ENCODE assay signal across 20 cellular contexts in genomic region chr7:138716889-138717288, GRCh38. TPM values are rescaled to one million over a fixed set of nuclear protein-coding genes. Genes with fewer than 3 reads are reported as not detected.
A peak's percentile ranks its signal among the peaks of the same experiment; 100 is the strongest.
DNase-seq lines count a peak whose midpoint lies in the region; ATAC-seq lines count a peak whose summit lies in the region.
"Had no signal": no experiment of that assay in that cellular context is flagged by ENCODE, and none has a peak within 500 bp of the region (broad histone marks: within the 10 kb centered on the region; RNA-seq: fewer than 3 reads in every experiment).

No MANE protein-coding gene starts in this region.

- no peak overlapping the region for H3K27ac ChIP-seq in CD4-positive, CD25-positive, alpha-beta regulatory T cell (ENCODE audit: insufficient read depth, low read length, poor library complexity, severe bottlenecking)
- no peak overlapping the region for H3K27ac ChIP-seq in naive thymus-derived CD4-positive, alpha-beta T cell (ENCODE audit: low read depth, low read length)

- H3K4me1 Mint-ChIP-seq in activated CD4-positive, alpha-beta T cell treated with anti-CD3 and anti-CD28 coated beads, Interleukin-2, amount 10 ng/mL, durations not matched to agents 24 days and 14 days, result peaks cover 18% of the 10 kb centered on the region
- H3K4me1 Mint-ChIP-seq in CD4-positive, CD25-positive, alpha-beta regulatory T cell, result peaks cover 0 to 12% (median 6%) of the 10 kb centered on the region in 4 donors
- peaks cover 16% of the 10 kb centered on the region for H3K4me1 Mint-ChIP-seq in activated T-helper 17 cell treated with anti-CD3 and anti-CD28 coated beads, Interleukin-2, amount 50 U/mL, for 72 hours
- peaks cover 12 to 32% (median 23%) of the 10 kb centered on the region in 7 donors for H3K4me1 Mint-ChIP-seq in naive thymus-derived CD4-positive, alpha-beta T cell

- CTCF ChIA-PET in naive thymus-derived CD4-positive, alpha-beta T cell (lab: Charles Lee), result interaction anchor here (1.7 kb wide), 1 partner anchor 22 kb away, joined by 8 read pairs; no protein-coding TSS in a partner anchor

- POLR2A ChIA-PET in naive thymus-derived CD4-positive, alpha-beta T cell (lab: Charles Lee), result no interaction called here

- H3K27me3 Mint-ChIP-seq in activated CD4-positive, alpha-beta T cell treated with anti-CD3 and anti-CD28 coated beads, Interleukin-2, amount 10 ng/mL, durations not matched to agents 24 days and 14 days, result peaks cover 23% of the 10 kb centered on the region
- no peaks in the 10 kb centered on the region for H3K27me3 Mint-ChIP-seq in CD4-positive, CD25-positive, alpha-beta regulatory T cell
- H3K27me3 Mint-ChIP-seq in activated T-helper 17 cell treated with anti-CD3 and anti-CD28 coated beads, Interleukin-2, amount 50 U/mL, for 72 hours, result peaks cover 11% of the 10 kb centered on the region
- peaks cover 0 to 29% (median 0%) of the 10 kb centered on the region in 5 donors for H3K27me3 Mint-ChIP-seq in naive thymus-derived CD4-positive, alpha-beta T cell

- no peak overlapping the region for H3K27ac Mint-ChIP-seq in activated CD4-positive, alpha-beta T cell treated with anti-CD3 and anti-CD28 coated beads, Interleukin-2, amount 10 ng/mL, durations not matched to agents 24 days and 14 days
- no peak overlapping the region for H3K27ac Mint-ChIP-seq in CD4-positive, CD25-positive, alpha-beta regulatory T cell
- H3K27ac Mint-ChIP-seq in activated T-helper 17 cell treated with anti-CD3 and anti-CD28 coated beads, Interleukin-2, amount 50 U/mL, for 72 hours, result no peak overlapping the region
- peak overlapping the region in 6 of 9 donors; percentile 60 to 91 (median 80) for H3K27ac Mint-ChIP-seq in naive thymus-derived CD4-positive, alpha-beta T cell

- no peak overlapping the region for H3K4me3 ChIP-seq in CD4-positive, CD25-positive, alpha-beta regulatory T cell (ENCODE audit: low read depth, low read length)
- H3K4me3 ChIP-seq in naive thymus-derived CD4-positive, alpha-beta T cell (ENCODE audit: low read length), result no peak overlapping the region

- H3K9me3 ChIP-seq in CD4-positive, CD25-positive, alpha-beta regulatory T cell (ENCODE audit: control insufficient read depth in 2 of 2, low read length in 2 of 2), result no peaks in the 10 kb centered on the region
- no peaks in the 10 kb centered on the region for H3K9me3 ChIP-seq in naive thymus-derived CD4-positive, alpha-beta T cell (ENCODE audit: control insufficient read depth in 2 of 3, low read length in 3 of 3)

- H3K9me3 Mint-ChIP-seq in activated CD4-positive, alpha-beta T cell treated with anti-CD3 and anti-CD28 coated beads, Interleukin-2, amount 10 ng/mL, durations not matched to agents 24 days and 14 days, result no peaks in the 10 kb centered on the region
- peaks cover 0 to 1% (median 0%) of the 10 kb centered on the region in 7 donors for H3K9me3 Mint-ChIP-seq in CD4-positive, CD25-positive, alpha-beta regulatory T cell
- no peaks in the 10 kb centered on the region for H3K9me3 Mint-ChIP-seq in activated T-helper 17 cell treated with anti-CD3 and anti-CD28 coated beads, Interleukin-2, amount 50 U/mL, for 72 hours
- H3K9me3 Mint-ChIP-seq in naive thymus-derived CD4-positive, alpha-beta T cell, result no peaks in the 10 kb centered on the region

- no peaks in the 10 kb centered on the region for H3K4me1 ChIP-seq in CD4-positive, CD25-positive, alpha-beta regulatory T cell (ENCODE audit: control insufficient read depth, insufficient read depth, low read length, poor library complexity, severe bottlenecking)
- H3K4me1 ChIP-seq in naive thymus-derived CD4-positive, alpha-beta T cell (ENCODE audit: control insufficient read depth in 2 of 2, insufficient read depth in 2 of 2, low read length in 2 of 2), result no peaks in the 10 kb centered on the region

- H3K36me3 ChIP-seq in CD4-positive, CD25-positive, alpha-beta regulatory T cell (ENCODE audit: control insufficient read depth, insufficient read depth, low read length), result no peaks in the 10 kb centered on the region
- no peaks in the 10 kb centered on the region for H3K36me3 ChIP-seq in naive thymus-derived CD4-positive, alpha-beta T cell (ENCODE audit: control insufficient read depth in 2 of 3, insufficient read depth in 3 of 3, low read length in 3 of 3)

- no peaks in the 10 kb centered on the region for H3K27me3 ChIP-seq in CD4-positive, CD25-positive, alpha-beta regulatory T cell (ENCODE audit: control insufficient read depth, insufficient read depth, low read length)
- H3K27me3 ChIP-seq in naive thymus-derived CD4-positive, alpha-beta T cell (ENCODE audit: control insufficient read depth in 2 of 2, insufficient read depth in 2 of 2, low read length in 2 of 2), result no peaks in the 10 kb centered on the region

- no peak for DNase-seq in activated CD4-positive, alpha-beta T cell treated with anti-CD3 and anti-CD28 coated beads, Interleukin-2, amount 10 ng/mL, durations not matched to agents 24 days and 14 days
- DNase-seq in activated CD4-positive, alpha-beta T cell treated with anti-CD3 and anti-CD28 coated beads, Interleukin-2, amount 50 U/mL, for 48 hours, result no peak
- no peak for DNase-seq in CD4-positive, CD25-positive, alpha-beta regulatory T cell
- no peak for DNase-seq in naive thymus-derived CD4-positive, alpha-beta T cell
- DNase-seq in NCI-H524 (lab: John Stamatoyannopoulos, UW), result no peak
- no peak for DNase-seq in SHP77 (lab: John Stamatoyannopoulos, UW)
- DNase-seq in GDM1 (lab: John Stamatoyannopoulos, UW), result no peak
- DNase-seq: COR-L47, DMS153, KG1, NCI-H1436 treated with DMSO at 0.1 percent for 48 hours, NCI-H2081 treated with DMSO at 0.1 percent for 48 hours, NCI-H2227 treated with DMSO at 0.1 percent for 48 hours, NCI-H524 treated with DMSO at 0.1 percent for 48 hours had no signal

- intact Hi-C loops in activated CD4-positive, alpha-beta T cell treated with anti-CD3 and anti-CD28 coated beads, Interleukin-2, amount 10 ng/mL, durations not matched to agents 24 days and 14 days (cut with micrococcal nuclease), result no loop called here
- intact Hi-C loops in naive thymus-derived CD4-positive, alpha-beta T cell (cut with micrococcal nuclease), result loop anchor here in 1 of 2 donors (2.0 kb wide), 1 partner anchor 36 kb away; no protein-coding TSS in a partner anchor

- no peaks in the 10 kb centered on the region for H3K36me3 Mint-ChIP-seq in activated CD4-positive, alpha-beta T cell treated with anti-CD3 and anti-CD28 coated beads, Interleukin-2, amount 10 ng/mL, durations not matched to agents 24 days and 14 days (ENCODE audit: low read depth)
- no peaks in the 10 kb centered on the region for H3K36me3 Mint-ChIP-seq in CD4-positive, CD25-positive, alpha-beta regulatory T cell
- H3K36me3 Mint-ChIP-seq in activated T-helper 17 cell treated with anti-CD3 and anti-CD28 coated beads, Interleukin-2, amount 50 U/mL, for 72 hours (ENCODE audit: low read depth), result no peaks in the 10 kb centered on the region
- no peaks in the 10 kb centered on the region for H3K36me3 Mint-ChIP-seq in naive thymus-derived CD4-positive, alpha-beta T cell

- ATAC-seq in CD4-positive, CD25-positive, alpha-beta regulatory T cell (ENCODE audit: low read depth in 2 of 2), result no peak
- ATAC-seq in activated T-helper 17 cell treated with anti-CD3 and anti-CD28 coated beads, Interleukin-2, amount 50 U/mL, for 72 hours (replicated peaks), result no peak
- no peak for ATAC-seq in naive thymus-derived CD4-positive, alpha-beta T cell
- ATAC-seq: HepG2, Panc1 had no signal

- H3K4me3 Mint-ChIP-seq in activated CD4-positive, alpha-beta T cell treated with anti-CD3 and anti-CD28 coated beads, Interleukin-2, amount 10 ng/mL, durations not matched to agents 24 days and 14 days, result peak overlapping the region; percentile 27
- peak overlapping the region in 3 of 4 donors; percentile 43 to 78 (median 73) for H3K4me3 Mint-ChIP-seq in CD4-positive, CD25-positive, alpha-beta regulatory T cell
- peak overlapping the region; percentile 80 for H3K4me3 Mint-ChIP-seq in activated T-helper 17 cell treated with anti-CD3 and anti-CD28 coated beads, Interleukin-2, amount 50 U/mL, for 72 hours
- peak overlapping the region; percentile 31 to 96 (median 78) for H3K4me3 Mint-ChIP-seq in naive thymus-derived CD4-positive, alpha-beta T cell

RNA-seq across cellular contexts. Expression of gene SVOPL, which starts 15.7 kb away (rescaled TPM):
- not detected in 2 replicates for total RNA-seq in activated CD4-positive, alpha-beta T cell treated with anti-CD3 and anti-CD28 coated beads, Interleukin-2, amount 10 ng/mL, durations not matched to agents 24 days and 14 days
- not detected for total RNA-seq in CD4-positive, CD25-positive, alpha-beta regulatory T cell
- under 1 TPM in 2 of 4 donors, not detected in 2; 0.35 to 0.44 TPM for polyA plus RNA-seq in CD4-positive, CD25-positive, alpha-beta regulatory T cell
- total RNA-seq in activated T-helper 17 cell treated with anti-CD3 and anti-CD28 coated beads, Interleukin-2, amount 50 U/mL, for 72 hours, result not detected
- under 1 TPM in 1 of 5 experiments, not detected in 4; 0.74 TPM for total RNA-seq in naive thymus-derived CD4-positive, alpha-beta T cell
- polyA plus RNA-seq in naive thymus-derived CD4-positive, alpha-beta T cell, result under 1 TPM; 0.47 to 0.64 TPM
- total RNA-seq: A172, H4, HepG2 had no signal
- polyA plus RNA-seq: BJ, HepG2 had no signal

Comparison
In these comparisons a context has a peak if more than half of its experiments do, and no peak if none do; other contexts are left out.
1. H3K27ac Mint-ChIP-seq: peak in naive thymus-derived CD4-positive, alpha-beta T cell (6 of 9); none in activated CD4-positive, alpha-beta T cell treated with anti-CD3 and anti-CD28 coated beads, Interleukin-2, amount 10 ng/mL, durations not matched to agents 24 days and 14 days (single experiment), CD4-positive, CD25-positive, alpha-beta regulatory T cell (0 of 3) and activated T-helper 17 cell treated with anti-CD3 and anti-CD28 coated beads, Interleukin-2, amount 50 U/mL, for 72 hours (single experiment).
2. H3K4me3 Mint-ChIP-seq: peak in every context shown above with its lines; median percentile 80 in activated T-helper 17 cell treated with anti-CD3 and anti-CD28 coated beads, Interleukin-2, amount 50 U/mL, for 72 hours; 78 in naive thymus-derived CD4-positive, alpha-beta T cell; 73 in CD4-positive, CD25-positive, alpha-beta regulatory T cell; 27 in activated CD4-positive, alpha-beta T cell treated with anti-CD3 and anti-CD28 coated beads, Interleukin-2, amount 10 ng/mL, durations not matched to agents 24 days and 14 days.